ENCODE assay signal across 11 cellular contexts in the genomic region with DNA sequence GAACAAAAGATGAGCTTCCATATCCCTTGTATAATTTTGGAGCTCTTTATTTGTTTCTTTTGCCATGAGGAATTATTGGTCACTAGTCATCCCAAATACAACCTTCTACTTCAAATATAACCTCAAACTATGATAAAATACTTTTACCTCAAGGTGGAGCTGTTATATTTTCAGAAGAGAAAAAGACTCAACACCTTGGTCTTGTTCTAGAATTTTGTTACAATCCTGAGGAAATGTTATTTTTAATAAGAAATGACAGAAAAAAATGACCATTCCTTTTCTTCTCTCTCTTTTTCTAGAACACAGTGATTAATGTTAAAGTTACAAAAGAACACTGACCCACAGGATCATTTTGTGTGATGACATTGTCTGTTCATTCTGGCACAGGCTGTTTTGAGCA.
DNase-seq lines count a peak whose midpoint lies in the region; ATAC-seq, FAIRE-seq and TF ChIP-seq lines count a peak whose summit lies in the region.
"Had no signal": no experiment of that assay in that cellular context is flagged by ENCODE, and none has a peak within 500 bp of the region (broad histone marks: within the 10 kb centered on the region; RNA-seq: fewer than 3 reads in every experiment).

No MANE protein-coding gene starts in this region.

- H3K9me3 ChIP-seq in BE2C (no peaks in the 10 kb centered on the region), PC-9 (ENCODE audit: insufficient read depth, low read depth) (no peaks in the 10 kb centered on the region), keratinocyte (ENCODE audit: control insufficient read depth, low read depth, low read length) (no peaks in the 10 kb centered on the region), colonic mucosa (no peaks in the 10 kb centered on the region)

- H3K9me3 Mint-ChIP-seq in GM23338: peaks cover 11% of the 10 kb centered on the region
- H3K9me3 Mint-ChIP-seq in stimulated activated naive B cell treated with anti-CD40 and anti-IgM and Interleukin-4, amounts not matched to agents 10 μg/mL and 1 μg/mL and 100 μg/mL, for 72 hours: no peaks in the 10 kb centered on the region

- H3K27ac ChIP-seq in GM23338 (ENCODE audit: low read depth) (no peak overlapping the region), PC-9 (no peak overlapping the region), keratinocyte (ENCODE audit: control insufficient read depth, insufficient read depth, low read length) (no peak overlapping the region), colonic mucosa (no peak overlapping the region)

- no peaks in the 10 kb centered on the region for H3K9me1 ChIP-seq in keratinocyte (ENCODE audit: control insufficient read depth, extremely low read depth, insufficient read depth, low read length)

- H3K4me2 ChIP-seq in GM23338 (no peak overlapping the region), PC-9 (no peak overlapping the region), keratinocyte (ENCODE audit: control insufficient read depth, extremely low read depth, insufficient read depth, low read depth, low read length) (no peak overlapping the region)

- H3K36me3 Mint-ChIP-seq in GM23338 (ENCODE audit: low read depth): peaks cover 10% of the 10 kb centered on the region
- no peaks in the 10 kb centered on the region for H3K36me3 Mint-ChIP-seq in stimulated activated naive B cell treated with anti-CD40 and anti-IgM and Interleukin-4, amounts not matched to agents 10 μg/mL and 1 μg/mL and 100 μg/mL, for 72 hours

- H3K36me3 ChIP-seq in BE2C (no peaks in the 10 kb centered on the region), GM23338 (ENCODE audit: insufficient read depth) (no peaks in the 10 kb centered on the region), PC-9 (ENCODE audit: low read depth) (no peaks in the 10 kb centered on the region), keratinocyte (ENCODE audit: control insufficient read depth in 2 of 2, extremely low read depth in 1 of 2, insufficient read depth in 2 of 2, low read length in 2 of 2) (no peaks in the 10 kb centered on the region), colonic mucosa (no peaks in the 10 kb centered on the region)

- POLR2A ChIA-PET in PC-9 (lab: Charles Lee; ENCODE audit: unreplicated experiment): no interaction called here

- H3K4me1 ChIP-seq in BE2C: no peaks in the 10 kb centered on the region
- H3K4me1 ChIP-seq in GM23338 (ENCODE audit: insufficient read depth): peaks cover 35% of the 10 kb centered on the region
- peaks cover 13% of the 10 kb centered on the region; the same call in 1 of the 2 replicates for H3K4me1 ChIP-seq in PC-9 (replicated peaks; ENCODE audit: insufficient read depth)
- H3K4me1 ChIP-seq in keratinocyte (ENCODE audit: control insufficient read depth, extremely low read depth, insufficient read depth, low read length): peaks cover 31% of the 10 kb centered on the region
- H3K4me1 ChIP-seq in colonic mucosa: no peaks in the 10 kb centered on the region

- H3K4me1 Mint-ChIP-seq in GM23338: peaks cover 37% of the 10 kb centered on the region
- H3K4me1 Mint-ChIP-seq in stimulated activated naive B cell treated with anti-CD40 and anti-IgM and Interleukin-4, amounts not matched to agents 10 μg/mL and 1 μg/mL and 100 μg/mL, for 72 hours: no peaks in the 10 kb centered on the region

- H3K27me3 ChIP-seq in BE2C (peaks cover 9% of the 10 kb centered on the region), GM23338 (ENCODE audit: insufficient read depth) (no peaks in the 10 kb centered on the region), PC-9 (ENCODE audit: insufficient read depth, low read depth) (no peaks in the 10 kb centered on the region), keratinocyte (ENCODE audit: control insufficient read depth, extremely low read depth, insufficient read depth, low read length) (no peaks in the 10 kb centered on the region), colonic mucosa (no peaks in the 10 kb centered on the region)

- dilution Hi-C loops in keratinocyte (cut with MboI; ENCODE audit: extremely low pct_ligation_motif_present, low sequenced_read_pairs): no loop called here

- intact Hi-C loops in PC-9 (cut with micrococcal nuclease; ENCODE audit: unreplicated experiment) (loop anchor here (10.0 kb wide), 1 partner anchor 1862 kb away; no protein-coding TSS in a partner anchor), colonic mucosa (cut with DNase I) (no loop called here)

- H3K9me2 ChIP-seq in GM23338 (ENCODE audit: insufficient read depth) (no peaks in the 10 kb centered on the region), PC-9 (ENCODE audit: insufficient read depth) (no peaks in the 10 kb centered on the region)

- H3K4me3 ChIP-seq in BE2C (ENCODE audit: low read depth, low read length) (no peak overlapping the region), GM23338 (no peak overlapping the region), PC-9 (no peak overlapping the region), keratinocyte (ENCODE audit: control insufficient read depth in 2 of 3, extremely low read depth in 1 of 3, insufficient read depth in 2 of 3, low read depth in 1 of 3, low read length in 3 of 3) (no peak overlapping the region), colonic mucosa (no peak overlapping the region)

- no TSS peak for BruUV-seq in PC-9 (replicated peaks; lab: Mats Ljungman, UMichigan)

- H2AFZ ChIP-seq in GM23338 (no peak overlapping the region), PC-9 (no peak overlapping the region), keratinocyte (ENCODE audit: control insufficient read depth, low read length) (peak overlapping the region; percentile 73)

- H4K20me1 ChIP-seq in GM23338 (replicated peaks; ENCODE audit: insufficient read depth) (no peaks in the 10 kb centered on the region), PC-9 (ENCODE audit: insufficient read depth) (no peaks in the 10 kb centered on the region), keratinocyte (ENCODE audit: control insufficient read depth, extremely low read depth, insufficient read depth, low read length) (no peaks in the 10 kb centered on the region)

- no peak for FAIRE-seq in keratinocyte (lab: Jason Lieb, UNC)

- H3K79me2 ChIP-seq in GM23338 (replicated peaks; ENCODE audit: insufficient read depth) (no peaks in the 10 kb centered on the region), PC-9 (ENCODE audit: low read depth) (no peaks in the 10 kb centered on the region), keratinocyte (ENCODE audit: control insufficient read depth, insufficient read depth, low read length) (no peaks in the 10 kb centered on the region)

- no peak overlapping the region for H3K27ac Mint-ChIP-seq in GM23338
- no peak overlapping the region for H3K27ac Mint-ChIP-seq in stimulated activated naive B cell treated with anti-CD40 and anti-IgM and Interleukin-4, amounts not matched to agents 10 μg/mL and 1 μg/mL and 100 μg/mL, for 72 hours
- H3K27ac Mint-ChIP-seq: dendritic cell treated with granulocyte-macrophage colony-stimulating factor and Interleukin-4, amounts not matched to agents 40 ng/mL and 50 ng/mL, for 4 days had no signal

- H3F3A ChIP-seq in GM23338 (replicated peaks; ENCODE audit: low read depth): 0 out of 2 replicates have a peak, but pooled peaks cover 5% of the 10 kb centered on the region
- no peaks in the 10 kb centered on the region for H3F3A ChIP-seq in PC-9 (ENCODE audit: insufficient read depth, low read depth)

- TF ChIP-seq CTCF in BE2C (IDR thresholded peaks at IDR 0.05; ENCODE audit: low read depth, low read length) (0 out of 2 replicates have a peak, but pooled peaks have one; percentile 16), GM23338 (conservative IDR thresholded peaks at IDR 0.05; ENCODE audit: low read depth in 2 of 2) (peak in 1 of 2 experiments; percentile 50; a peak in 3 of 4 replicates), PC-9 (conservative IDR thresholded peaks at IDR 0.05) (peak; percentile 39; the same call in 1 of the 2 replicates), keratinocyte (optimal IDR thresholded peaks at IDR 0.05 in 1 of 3, IDR thresholded peaks at IDR 0.05 in 1 of 3, conservative IDR thresholded peaks at IDR 0.05 in 1 of 3; ENCODE audit: extremely low read depth in 1 of 3, insufficient read depth in 2 of 3, low read length in 3 of 3) (peak in 1 of 3 experiments; percentile 14), colonic mucosa (IDR thresholded peaks at IDR 0.05) (no peak)

- H3K27me3 Mint-ChIP-seq in GM23338 (ENCODE audit: insufficient read depth, low read depth, poor library complexity): peaks cover 2% of the 10 kb centered on the region
- H3K27me3 Mint-ChIP-seq in stimulated activated naive B cell treated with anti-CD40 and anti-IgM and Interleukin-4, amounts not matched to agents 10 μg/mL and 1 μg/mL and 100 μg/mL, for 72 hours: peaks cover under 1 to 11% of the 10 kb centered on the region in 2 donors
- H3K27me3 Mint-ChIP-seq: dendritic cell treated with granulocyte-macrophage colony-stimulating factor and Interleukin-4, amounts not matched to agents 40 ng/mL and 50 ng/mL, for 4 days had no signal

- no peak overlapping the region for H3K9ac ChIP-seq in keratinocyte (ENCODE audit: control insufficient read depth, extremely low read depth, insufficient read depth, low read length)
- no peak overlapping the region for H3K9ac ChIP-seq in colonic mucosa (ENCODE audit: low read depth in 2 of 2, low read length in 2 of 2)

- CTCF ChIA-PET in PC-9 (lab: Charles Lee): interaction anchor here (0.5 to 0.6 kb wide), 2 partner anchors 26 to 160 kb away, joined by 3 to 4 read pairs; a partner anchor contains a TSS

- DNase-seq in BE2C (no peak), GM23338 (ENCODE audit: low spot score) (peak; percentile 13), PC-9 (no peak), keratinocyte (ENCODE audit: low read depth, low spot score) (no peak), colonic mucosa (no peak)
- no peak for DNase-seq in stimulated activated naive B cell treated with anti-CD40 and anti-IgM and Interleukin-4, amounts not matched to agents 10 μg/mL and 1 μg/mL and 100 μg/mL, for 72 hours
- DNase-seq: NCI-H82; stimulated activated naive CD4-positive, alpha-beta T cell treated with Interleukin-2 at 50 U/mL for 16 hours had no signal

- ATAC-seq in GM23338: no peak
- no peak for ATAC-seq in HG02798 (IDR thresholded peaks at IDR 0.05; ENCODE audit: poor library complexity, unreplicated experiment)
- ATAC-seq in GM21737 (IDR thresholded peaks at IDR 0.05; ENCODE audit: unreplicated experiment): no peak
- no peak for ATAC-seq in stimulated activated naive B cell treated with anti-CD40 and anti-IgM and Interleukin-4, amounts not matched to agents 10 μg/mL and 1 μg/mL and 100 μg/mL, for 72 hours (replicated peaks)

- no peak overlapping the region for H3K4me3 Mint-ChIP-seq in GM23338
- H3K4me3 Mint-ChIP-seq in stimulated activated naive B cell treated with anti-CD40 and anti-IgM and Interleukin-4, amounts not matched to agents 10 μg/mL and 1 μg/mL and 100 μg/mL, for 72 hours: no peak overlapping the region
- H3K4me3 Mint-ChIP-seq: dendritic cell treated with granulocyte-macrophage colony-stimulating factor and Interleukin-4, amounts not matched to agents 40 ng/mL and 50 ng/mL, for 4 days had no signal

TF ChIP-seq in GM23338, 12 proteins besides CTCF, POLR2A, EP300 and RAD21 (continues in another document):
- TF ChIP-seq EZH2 (IDR thresholded peaks at IDR 0.05; ENCODE audit: low read depth, unreplicated experiment): no peak
